1 cellular context compared by ENCODE assay signal in the genomic region with DNA sequence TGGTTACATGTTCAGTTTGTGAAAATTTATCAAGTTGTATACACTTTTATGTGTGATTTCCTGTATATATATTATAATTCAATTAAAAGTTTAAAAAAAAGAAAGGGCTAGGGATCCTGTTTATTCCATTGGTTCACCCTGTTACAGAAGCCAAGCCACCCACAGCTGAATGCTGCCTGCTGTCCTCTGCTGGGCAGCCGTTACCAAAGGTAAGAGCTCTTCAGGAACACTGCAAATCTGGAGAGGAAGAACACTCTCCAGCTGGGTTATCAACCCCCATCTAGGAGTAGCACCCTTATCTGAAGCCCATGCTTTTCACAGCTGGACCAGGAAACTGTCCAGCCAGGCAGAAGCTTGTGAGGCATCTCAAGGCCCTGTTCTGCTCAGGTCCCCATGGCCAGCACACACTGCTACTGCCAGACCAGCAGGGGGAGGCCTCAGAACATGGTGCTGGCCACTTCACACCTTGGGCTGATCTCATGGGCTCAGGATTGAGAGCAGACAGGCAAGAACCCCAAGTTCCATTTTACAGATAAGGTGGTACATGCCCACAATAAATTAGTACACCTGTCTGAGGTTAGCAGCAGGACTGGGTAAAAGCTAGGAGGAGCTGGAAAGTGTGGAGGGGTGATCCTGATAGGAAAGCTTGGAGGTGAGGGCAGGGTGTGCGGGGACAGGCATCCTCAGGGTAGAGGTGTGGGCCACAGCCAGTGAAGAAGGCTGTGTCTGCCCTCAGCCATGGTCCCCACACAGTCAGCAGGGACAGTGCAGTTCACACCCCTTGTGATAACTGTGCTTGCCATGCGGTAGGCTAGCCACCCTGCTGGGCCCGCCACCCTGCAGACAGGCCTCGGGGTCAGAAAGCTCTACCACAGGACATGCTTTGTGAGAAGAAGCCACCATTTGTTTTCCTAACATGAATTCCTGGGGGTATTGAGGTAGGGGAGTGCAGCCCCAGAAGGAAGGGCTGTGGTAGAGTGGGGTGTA.
TF ChIP-seq lines count a peak whose summit lies in the region.

No MANE protein-coding gene starts in this region.

TF ChIP-seq in HepG2, 621 proteins besides CTCF, POLR2A, EP300 and RAD21 (continued from another document):
- TF ChIP-seq, protein P1, sequence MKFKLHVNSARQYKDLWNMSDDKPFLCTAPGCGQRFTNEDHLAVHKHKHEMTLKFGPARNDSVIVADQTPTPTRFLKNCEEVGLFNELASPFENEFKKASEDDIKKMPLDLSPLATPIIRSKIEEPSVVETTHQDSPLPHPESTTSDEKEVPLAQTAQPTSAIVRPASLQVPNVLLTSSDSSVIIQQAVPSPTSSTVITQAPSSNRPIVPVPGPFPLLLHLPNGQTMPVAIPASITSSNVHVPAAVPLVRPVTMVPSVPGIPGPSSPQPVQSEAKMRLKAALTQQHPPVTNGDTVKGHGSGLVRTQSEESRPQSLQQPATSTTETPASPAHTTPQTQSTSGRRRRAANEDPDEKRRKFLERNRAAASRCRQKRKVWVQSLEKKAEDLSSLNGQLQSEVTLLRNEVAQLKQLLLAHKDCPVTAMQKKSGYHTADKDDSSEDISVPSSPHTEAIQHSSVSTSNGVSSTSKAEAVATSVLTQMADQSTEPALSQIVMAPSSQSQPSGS (CRISPR knock-in tag; IDR thresholded peaks at IDR 0.05), result 0 out of 2 replicates have a peak, but pooled peaks have one; percentile 38
- TF ChIP-seq RORA (CRISPR knock-in tag; IDR thresholded peaks at IDR 0.05), result no peak
- no peak for TF ChIP-seq ZNF766 (CRISPR knock-in tag; IDR thresholded peaks at IDR 0.05; ENCODE audit: borderline replicate concordance)
- TF ChIP-seq, protein P2, sequence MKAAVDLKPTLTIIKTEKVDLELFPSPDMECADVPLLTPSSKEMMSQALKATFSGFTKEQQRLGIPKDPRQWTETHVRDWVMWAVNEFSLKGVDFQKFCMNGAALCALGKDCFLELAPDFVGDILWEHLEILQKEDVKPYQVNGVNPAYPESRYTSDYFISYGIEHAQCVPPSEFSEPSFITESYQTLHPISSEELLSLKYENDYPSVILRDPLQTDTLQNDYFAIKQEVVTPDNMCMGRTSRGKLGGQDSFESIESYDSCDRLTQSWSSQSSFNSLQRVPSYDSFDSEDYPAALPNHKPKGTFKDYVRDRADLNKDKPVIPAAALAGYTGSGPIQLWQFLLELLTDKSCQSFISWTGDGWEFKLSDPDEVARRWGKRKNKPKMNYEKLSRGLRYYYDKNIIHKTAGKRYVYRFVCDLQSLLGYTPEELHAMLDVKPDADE (CRISPR knock-in tag; IDR thresholded peaks at IDR 0.05), result no peak
- TF ChIP-seq SOX6 (IDR thresholded peaks at IDR 0.05), result no peak
- peak; percentile 13; the same call in 1 of the 2 replicates for TF ChIP-seq SOX6 (CRISPR knock-in tag; IDR thresholded peaks at IDR 0.05)
- no peak for TF ChIP-seq ZBTB1 (CRISPR knock-in tag; IDR thresholded peaks at IDR 0.05; ENCODE audit: borderline replicate concordance)
- TF ChIP-seq, protein P3, sequence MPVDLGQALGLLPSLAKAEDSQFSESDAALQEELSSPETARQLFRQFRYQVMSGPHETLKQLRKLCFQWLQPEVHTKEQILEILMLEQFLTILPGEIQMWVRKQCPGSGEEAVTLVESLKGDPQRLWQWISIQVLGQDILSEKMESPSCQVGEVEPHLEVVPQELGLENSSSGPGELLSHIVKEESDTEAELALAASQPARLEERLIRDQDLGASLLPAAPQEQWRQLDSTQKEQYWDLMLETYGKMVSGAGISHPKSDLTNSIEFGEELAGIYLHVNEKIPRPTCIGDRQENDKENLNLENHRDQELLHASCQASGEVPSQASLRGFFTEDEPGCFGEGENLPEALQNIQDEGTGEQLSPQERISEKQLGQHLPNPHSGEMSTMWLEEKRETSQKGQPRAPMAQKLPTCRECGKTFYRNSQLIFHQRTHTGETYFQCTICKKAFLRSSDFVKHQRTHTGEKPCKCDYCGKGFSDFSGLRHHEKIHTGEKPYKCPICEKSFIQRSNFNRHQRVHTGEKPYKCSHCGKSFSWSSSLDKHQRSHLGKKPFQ (CRISPR knock-in tag; IDR thresholded peaks at IDR 0.05; ENCODE audit: insufficient replicate concordance), result peak; percentile 95
- TF ChIP-seq, protein P4, sequence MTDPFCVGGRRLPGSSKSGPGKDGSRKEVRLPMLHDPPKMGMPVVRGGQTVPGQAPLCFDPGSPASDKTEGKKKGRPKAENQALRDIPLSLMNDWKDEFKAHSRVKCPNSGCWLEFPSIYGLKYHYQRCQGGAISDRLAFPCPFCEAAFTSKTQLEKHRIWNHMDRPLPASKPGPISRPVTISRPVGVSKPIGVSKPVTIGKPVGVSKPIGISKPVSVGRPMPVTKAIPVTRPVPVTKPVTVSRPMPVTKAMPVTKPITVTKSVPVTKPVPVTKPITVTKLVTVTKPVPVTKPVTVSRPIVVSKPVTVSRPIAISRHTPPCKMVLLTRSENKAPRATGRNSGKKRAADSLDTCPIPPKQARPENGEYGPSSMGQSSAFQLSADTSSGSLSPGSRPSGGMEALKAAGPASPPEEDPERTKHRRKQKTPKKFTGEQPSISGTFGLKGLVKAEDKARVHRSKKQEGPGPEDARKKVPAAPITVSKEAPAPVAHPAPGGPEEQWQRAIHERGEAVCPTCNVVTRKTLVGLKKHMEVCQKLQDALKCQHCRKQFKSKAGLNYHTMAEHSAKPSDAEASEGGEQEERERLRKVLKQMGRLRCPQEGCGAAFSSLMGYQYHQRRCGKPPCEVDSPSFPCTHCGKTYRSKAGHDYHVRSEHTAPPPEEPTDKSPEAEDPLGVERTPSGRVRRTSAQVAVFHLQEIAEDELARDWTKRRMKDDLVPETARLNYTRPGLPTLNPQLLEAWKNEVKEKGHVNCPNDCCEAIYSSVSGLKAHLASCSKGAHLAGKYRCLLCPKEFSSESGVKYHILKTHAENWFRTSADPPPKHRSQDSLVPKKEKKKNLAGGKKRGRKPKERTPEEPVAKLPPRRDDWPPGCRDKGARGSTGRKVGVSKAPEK (CRISPR knock-in tag; IDR thresholded peaks at IDR 0.05; ENCODE audit: borderline replicate concordance), result no peak
- TF ChIP-seq, protein P5, sequence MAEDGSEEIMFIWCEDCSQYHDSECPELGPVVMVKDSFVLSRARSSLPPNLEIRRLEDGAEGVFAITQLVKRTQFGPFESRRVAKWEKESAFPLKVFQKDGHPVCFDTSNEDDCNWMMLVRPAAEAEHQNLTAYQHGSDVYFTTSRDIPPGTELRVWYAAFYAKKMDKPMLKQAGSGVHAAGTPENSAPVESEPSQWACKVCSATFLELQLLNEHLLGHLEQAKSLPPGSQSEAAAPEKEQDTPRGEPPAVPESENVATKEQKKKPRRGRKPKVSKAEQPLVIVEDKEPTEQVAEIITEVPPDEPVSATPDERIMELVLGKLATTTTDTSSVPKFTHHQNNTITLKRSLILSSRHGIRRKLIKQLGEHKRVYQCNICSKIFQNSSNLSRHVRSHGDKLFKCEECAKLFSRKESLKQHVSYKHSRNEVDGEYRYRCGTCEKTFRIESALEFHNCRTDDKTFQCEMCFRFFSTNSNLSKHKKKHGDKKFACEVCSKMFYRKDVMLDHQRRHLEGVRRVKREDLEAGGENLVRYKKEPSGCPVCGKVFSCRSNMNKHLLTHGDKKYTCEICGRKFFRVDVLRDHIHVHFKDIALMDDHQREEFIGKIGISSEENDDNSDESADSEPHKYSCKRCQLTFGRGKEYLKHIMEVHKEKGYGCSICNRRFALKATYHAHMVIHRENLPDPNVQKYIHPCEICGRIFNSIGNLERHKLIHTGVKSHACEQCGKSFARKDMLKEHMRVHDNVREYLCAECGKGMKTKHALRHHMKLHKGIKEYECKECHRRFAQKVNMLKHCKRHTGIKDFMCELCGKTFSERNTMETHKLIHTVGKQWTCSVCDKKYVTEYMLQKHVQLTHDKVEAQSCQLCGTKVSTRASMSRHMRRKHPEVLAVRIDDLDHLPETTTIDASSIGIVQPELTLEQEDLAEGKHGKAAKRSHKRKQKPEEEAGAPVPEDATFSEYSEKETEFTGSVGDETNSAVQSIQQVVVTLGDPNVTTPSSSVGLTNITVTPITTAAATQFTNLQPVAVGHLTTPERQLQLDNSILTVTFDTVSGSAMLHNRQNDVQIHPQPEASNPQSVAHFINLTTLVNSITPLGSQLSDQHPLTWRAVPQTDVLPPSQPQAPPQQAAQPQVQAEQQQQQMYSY (CRISPR knock-in tag; IDR thresholded peaks at IDR 0.05), result no peak
- no peak for TF ChIP-seq SAP130 (CRISPR knock-in tag; IDR thresholded peaks at IDR 0.05; ENCODE audit: low read depth)
- 0 out of 2 replicates have a peak, but pooled peaks have one; percentile 29 for TF ChIP-seq KDM5B (CRISPR knock-in tag; IDR thresholded peaks at IDR 0.05; ENCODE audit: borderline replicate concordance)
- TF ChIP-seq, protein P6, sequence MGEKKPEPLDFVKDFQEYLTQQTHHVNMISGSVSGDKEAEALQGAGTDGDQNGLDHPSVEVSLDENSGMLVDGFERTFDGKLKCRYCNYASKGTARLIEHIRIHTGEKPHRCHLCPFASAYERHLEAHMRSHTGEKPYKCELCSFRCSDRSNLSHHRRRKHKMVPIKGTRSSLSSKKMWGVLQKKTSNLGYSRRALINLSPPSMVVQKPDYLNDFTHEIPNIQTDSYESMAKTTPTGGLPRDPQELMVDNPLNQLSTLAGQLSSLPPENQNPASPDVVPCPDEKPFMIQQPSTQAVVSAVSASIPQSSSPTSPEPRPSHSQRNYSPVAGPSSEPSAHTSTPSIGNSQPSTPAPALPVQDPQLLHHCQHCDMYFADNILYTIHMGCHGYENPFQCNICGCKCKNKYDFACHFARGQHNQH (CRISPR knock-in tag; IDR thresholded peaks at IDR 0.05), result peak; percentile 53; the same call in 1 of the 2 replicates
- TF ChIP-seq LCORL (IDR thresholded peaks at IDR 0.05), result no peak
- 0 out of 2 replicates have a peak, but pooled peaks have one; percentile 27 for TF ChIP-seq LCORL (CRISPR knock-in tag; IDR thresholded peaks at IDR 0.05)
- TF ChIP-seq MYC (CRISPR knock-in tag; IDR thresholded peaks at IDR 0.05; ENCODE audit: borderline replicate concordance), result peak; percentile 57; the same call in 1 of the 2 replicates
- TF ChIP-seq, protein P7, sequence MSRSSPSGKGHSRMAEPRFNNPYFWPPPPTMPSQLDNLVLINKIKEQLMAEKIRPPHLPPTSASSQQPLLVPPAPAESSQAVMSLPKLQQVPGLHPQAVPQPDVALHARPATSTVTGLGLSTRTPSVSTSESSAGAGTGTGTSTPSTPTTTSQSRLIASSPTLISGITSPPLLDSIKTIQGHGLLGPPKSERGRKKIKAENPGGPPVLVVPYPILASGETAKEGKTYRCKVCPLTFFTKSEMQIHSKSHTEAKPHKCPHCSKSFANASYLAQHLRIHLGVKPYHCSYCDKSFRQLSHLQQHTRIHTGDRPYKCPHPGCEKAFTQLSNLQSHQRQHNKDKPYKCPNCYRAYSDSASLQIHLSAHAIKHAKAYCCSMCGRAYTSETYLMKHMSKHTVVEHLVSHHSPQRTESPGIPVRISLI (CRISPR knock-in tag; IDR thresholded peaks at IDR 0.05; ENCODE audit: borderline replicate concordance), result no peak
- TF ChIP-seq, protein P8, sequence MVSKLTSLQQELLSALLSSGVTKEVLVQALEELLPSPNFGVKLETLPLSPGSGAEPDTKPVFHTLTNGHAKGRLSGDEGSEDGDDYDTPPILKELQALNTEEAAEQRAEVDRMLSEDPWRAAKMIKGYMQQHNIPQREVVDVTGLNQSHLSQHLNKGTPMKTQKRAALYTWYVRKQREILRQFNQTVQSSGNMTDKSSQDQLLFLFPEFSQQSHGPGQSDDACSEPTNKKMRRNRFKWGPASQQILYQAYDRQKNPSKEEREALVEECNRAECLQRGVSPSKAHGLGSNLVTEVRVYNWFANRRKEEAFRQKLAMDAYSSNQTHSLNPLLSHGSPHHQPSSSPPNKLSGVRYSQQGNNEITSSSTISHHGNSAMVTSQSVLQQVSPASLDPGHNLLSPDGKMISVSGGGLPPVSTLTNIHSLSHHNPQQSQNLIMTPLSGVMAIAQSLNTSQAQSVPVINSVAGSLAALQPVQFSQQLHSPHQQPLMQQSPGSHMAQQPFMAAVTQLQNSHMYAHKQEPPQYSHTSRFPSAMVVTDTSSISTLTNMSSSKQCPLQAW (CRISPR knock-in tag; IDR thresholded peaks at IDR 0.05), result peak; percentile 65
- peak; percentile 22; the same call in 1 of the 3 replicates for TF ChIP-seq MXI1 (IDR thresholded peaks at IDR 0.05; ENCODE audit: borderline replicate concordance, low read depth, low read length)
